In the genomic region with DNA sequence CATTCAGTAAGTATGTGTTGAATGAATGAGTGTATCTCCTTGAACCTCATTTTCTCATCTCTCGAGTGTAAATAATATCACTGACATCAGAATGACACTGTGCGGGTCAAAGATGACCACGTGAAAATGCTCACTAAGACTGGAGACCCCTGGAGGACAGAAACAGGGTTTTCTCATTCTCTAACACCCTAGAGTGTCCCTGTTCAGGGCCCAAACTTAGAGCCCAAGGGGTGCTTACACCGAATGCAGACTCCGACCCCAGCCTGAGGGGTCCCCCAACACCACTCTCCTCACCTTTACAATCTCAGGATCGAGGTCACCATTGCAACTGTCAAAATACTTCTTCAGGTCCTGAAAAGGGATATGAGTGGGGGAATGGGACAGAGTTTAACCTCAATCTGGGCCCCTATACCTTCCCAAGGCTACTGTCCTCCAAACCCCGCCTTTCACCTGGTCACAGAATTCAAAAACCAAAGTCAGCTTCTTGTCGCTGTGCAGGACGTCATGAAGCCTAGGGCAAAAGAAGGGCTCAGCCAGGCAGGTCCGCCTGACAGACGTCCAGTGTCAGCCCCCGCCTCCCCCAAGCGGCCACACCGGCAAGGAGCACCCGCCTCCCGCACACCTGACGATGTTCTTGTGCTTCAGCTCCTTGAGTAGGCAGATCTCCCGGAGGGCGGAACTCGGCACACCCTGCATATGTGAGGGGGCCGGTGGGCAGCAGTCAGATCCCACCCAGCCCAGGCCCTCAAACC, we compare ENCODE assay signal across 1 cellular context.
TF ChIP-seq lines count a peak whose summit lies in the region.

No MANE protein-coding gene starts in this region.

TF ChIP-seq in K562, 482 proteins besides CTCF, POLR2A, EP300 and RAD21 (continued from another document and continues in another):
- TF ChIP-seq ZC3H11A (IDR thresholded peaks at IDR 0.05; ENCODE audit: low read depth, low read length): no peak
- no peak for TF ChIP-seq MECOM (CRISPR knock-in tag; IDR thresholded peaks at IDR 0.05)
- TF ChIP-seq NCOA6 (IDR thresholded peaks at IDR 0.05): no peak
- TF ChIP-seq RBM39 (optimal IDR thresholded peaks at IDR 0.05; ENCODE audit: low read depth, low read length): no peak
- TF ChIP-seq ASH1L (IDR thresholded peaks at IDR 0.05; ENCODE audit: borderline replicate concordance, low read depth, partially characterized antibody): no peak
- no peak for TF ChIP-seq ZNF551 (CRISPR knock-in tag; IDR thresholded peaks at IDR 0.05)
- no peak for TF ChIP-seq SNIP1 (IDR thresholded peaks at IDR 0.05; ENCODE audit: low read depth)
- TF ChIP-seq MAZ (CRISPR knock-in tag; conservative IDR thresholded peaks at IDR 0.05 in 1 of 2, IDR thresholded peaks at IDR 0.05 in 1 of 2): peak in 1 of 2 experiments; percentile 30; a peak in 1 of 4 replicates
- TF ChIP-seq TAF15 (IDR thresholded peaks at IDR 0.05; ENCODE audit: low read depth, low read length): no peak
- no peak for TF ChIP-seq NRF1 (conservative IDR thresholded peaks at IDR 0.05 in 1 of 2, IDR thresholded peaks at IDR 0.05 in 1 of 2)
- TF ChIP-seq ZBED1 (IDR thresholded peaks at IDR 0.05): no peak
- no peak for TF ChIP-seq ZBTB1 (CRISPR knock-in tag; IDR thresholded peaks at IDR 0.05; ENCODE audit: borderline replicate concordance, low read depth)
- TF ChIP-seq HOXB6 (CRISPR knock-in tag; IDR thresholded peaks at IDR 0.05; ENCODE audit: borderline replicate concordance): no peak
- TF ChIP-seq ZNF217 (CRISPR knock-in tag; IDR thresholded peaks at IDR 0.05): no peak
- peak in 1 of 2 experiments; percentile 73; a peak in 1 of 3 replicates for TF ChIP-seq CBX3 (IDR thresholded peaks at IDR 0.05; ENCODE audit: borderline replicate concordance in 1 of 2, low read length in 2 of 2)
- TF ChIP-seq HEY1 (CRISPR knock-in tag; IDR thresholded peaks at IDR 0.05; ENCODE audit: borderline replicate concordance): no peak
- TF ChIP-seq SRSF9 (IDR thresholded peaks at IDR 0.05; ENCODE audit: borderline replicate concordance, low read depth, low read length): no peak
- TF ChIP-seq MTF1 (CRISPR knock-in tag; IDR thresholded peaks at IDR 0.05; ENCODE audit: borderline replicate concordance): no peak
- TF ChIP-seq, protein P1, sequence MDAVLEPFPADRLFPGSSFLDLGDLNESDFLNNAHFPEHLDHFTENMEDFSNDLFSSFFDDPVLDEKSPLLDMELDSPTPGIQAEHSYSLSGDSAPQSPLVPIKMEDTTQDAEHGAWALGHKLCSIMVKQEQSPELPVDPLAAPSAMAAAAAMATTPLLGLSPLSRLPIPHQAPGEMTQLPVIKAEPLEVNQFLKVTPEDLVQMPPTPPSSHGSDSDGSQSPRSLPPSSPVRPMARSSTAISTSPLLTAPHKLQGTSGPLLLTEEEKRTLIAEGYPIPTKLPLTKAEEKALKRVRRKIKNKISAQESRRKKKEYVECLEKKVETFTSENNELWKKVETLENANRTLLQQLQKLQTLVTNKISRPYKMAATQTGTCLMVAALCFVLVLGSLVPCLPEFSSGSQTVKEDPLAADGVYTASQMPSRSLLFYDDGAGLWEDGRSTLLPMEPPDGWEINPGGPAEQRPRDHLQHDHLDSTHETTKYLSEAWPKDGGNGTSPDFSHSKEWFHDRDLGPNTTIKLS (IDR thresholded peaks at IDR 0.05; ENCODE audit: borderline replicate concordance, low read depth): 0 out of 2 replicates have a peak, but pooled peaks have one; percentile 56
- no peak for TF ChIP-seq KAT2B (IDR thresholded peaks at IDR 0.05; ENCODE audit: low read depth, low read length)
- no peak for TF ChIP-seq NCOA4 (IDR thresholded peaks at IDR 0.05; ENCODE audit: partially characterized antibody)
- TF ChIP-seq ZNF347 (CRISPR knock-in tag; IDR thresholded peaks at IDR 0.05; ENCODE audit: low read depth): no peak
- no peak for TF ChIP-seq TOE1 (IDR thresholded peaks at IDR 0.05; ENCODE audit: borderline replicate concordance)
- no peak; the same call in 1 of the 2 replicates for TF ChIP-seq TOE1 (CRISPR knock-in tag; IDR thresholded peaks at IDR 0.05; ENCODE audit: borderline replicate concordance, low read depth)
- TF ChIP-seq POLR2B (IDR thresholded peaks at IDR 0.05; ENCODE audit: low read depth, partially characterized antibody): no peak
- TF ChIP-seq EP400 (IDR thresholded peaks at IDR 0.05): no peak
- TF ChIP-seq, protein P2, sequence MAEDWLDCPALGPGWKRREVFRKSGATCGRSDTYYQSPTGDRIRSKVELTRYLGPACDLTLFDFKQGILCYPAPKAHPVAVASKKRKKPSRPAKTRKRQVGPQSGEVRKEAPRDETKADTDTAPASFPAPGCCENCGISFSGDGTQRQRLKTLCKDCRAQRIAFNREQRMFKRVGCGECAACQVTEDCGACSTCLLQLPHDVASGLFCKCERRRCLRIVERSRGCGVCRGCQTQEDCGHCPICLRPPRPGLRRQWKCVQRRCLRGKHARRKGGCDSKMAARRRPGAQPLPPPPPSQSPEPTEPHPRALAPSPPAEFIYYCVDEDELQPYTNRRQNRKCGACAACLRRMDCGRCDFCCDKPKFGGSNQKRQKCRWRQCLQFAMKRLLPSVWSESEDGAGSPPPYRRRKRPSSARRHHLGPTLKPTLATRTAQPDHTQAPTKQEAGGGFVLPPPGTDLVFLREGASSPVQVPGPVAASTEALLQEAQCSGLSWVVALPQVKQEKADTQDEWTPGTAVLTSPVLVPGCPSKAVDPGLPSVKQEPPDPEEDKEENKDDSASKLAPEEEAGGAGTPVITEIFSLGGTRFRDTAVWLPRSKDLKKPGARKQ (CRISPR knock-in tag; IDR thresholded peaks at IDR 0.05): no peak
- TF ChIP-seq ILF3 (IDR thresholded peaks at IDR 0.05; ENCODE audit: borderline replicate concordance): no peak
- 0 out of 2 replicates have a peak, but pooled peaks have one; percentile 62 for TF ChIP-seq LCOR (CRISPR knock-in tag; IDR thresholded peaks at IDR 0.05)
- no peak for TF ChIP-seq TRIM24 (IDR thresholded peaks at IDR 0.05)
- no peak for TF ChIP-seq GABPB1 (CRISPR knock-in tag; IDR thresholded peaks at IDR 0.05)
- no peak for TF ChIP-seq SMARCC2 (IDR thresholded peaks at IDR 0.05; ENCODE audit: low read depth)
- no peak for TF ChIP-seq SMAD1 (IDR thresholded peaks at IDR 0.05; ENCODE audit: low read depth, low read length, partially characterized antibody)
- peak in 1 of 2 experiments; percentile 71; a peak in 1 of 4 replicates for TF ChIP-seq TEAD1 (CRISPR knock-in tag; IDR thresholded peaks at IDR 0.05)
- peak; percentile 71 for TF ChIP-seq MEIS2 (IDR thresholded peaks at IDR 0.05; ENCODE audit: partially characterized antibody)
- no peak for TF ChIP-seq ESRRB (CRISPR knock-in tag; IDR thresholded peaks at IDR 0.05; ENCODE audit: borderline replicate concordance)
- no peak for TF ChIP-seq NFYB (IDR thresholded peaks at IDR 0.05; ENCODE audit: extremely low read depth, insufficient read length)
- TF ChIP-seq ELF2 (CRISPR knock-in tag; IDR thresholded peaks at IDR 0.05): no peak
- TF ChIP-seq, protein P3, sequence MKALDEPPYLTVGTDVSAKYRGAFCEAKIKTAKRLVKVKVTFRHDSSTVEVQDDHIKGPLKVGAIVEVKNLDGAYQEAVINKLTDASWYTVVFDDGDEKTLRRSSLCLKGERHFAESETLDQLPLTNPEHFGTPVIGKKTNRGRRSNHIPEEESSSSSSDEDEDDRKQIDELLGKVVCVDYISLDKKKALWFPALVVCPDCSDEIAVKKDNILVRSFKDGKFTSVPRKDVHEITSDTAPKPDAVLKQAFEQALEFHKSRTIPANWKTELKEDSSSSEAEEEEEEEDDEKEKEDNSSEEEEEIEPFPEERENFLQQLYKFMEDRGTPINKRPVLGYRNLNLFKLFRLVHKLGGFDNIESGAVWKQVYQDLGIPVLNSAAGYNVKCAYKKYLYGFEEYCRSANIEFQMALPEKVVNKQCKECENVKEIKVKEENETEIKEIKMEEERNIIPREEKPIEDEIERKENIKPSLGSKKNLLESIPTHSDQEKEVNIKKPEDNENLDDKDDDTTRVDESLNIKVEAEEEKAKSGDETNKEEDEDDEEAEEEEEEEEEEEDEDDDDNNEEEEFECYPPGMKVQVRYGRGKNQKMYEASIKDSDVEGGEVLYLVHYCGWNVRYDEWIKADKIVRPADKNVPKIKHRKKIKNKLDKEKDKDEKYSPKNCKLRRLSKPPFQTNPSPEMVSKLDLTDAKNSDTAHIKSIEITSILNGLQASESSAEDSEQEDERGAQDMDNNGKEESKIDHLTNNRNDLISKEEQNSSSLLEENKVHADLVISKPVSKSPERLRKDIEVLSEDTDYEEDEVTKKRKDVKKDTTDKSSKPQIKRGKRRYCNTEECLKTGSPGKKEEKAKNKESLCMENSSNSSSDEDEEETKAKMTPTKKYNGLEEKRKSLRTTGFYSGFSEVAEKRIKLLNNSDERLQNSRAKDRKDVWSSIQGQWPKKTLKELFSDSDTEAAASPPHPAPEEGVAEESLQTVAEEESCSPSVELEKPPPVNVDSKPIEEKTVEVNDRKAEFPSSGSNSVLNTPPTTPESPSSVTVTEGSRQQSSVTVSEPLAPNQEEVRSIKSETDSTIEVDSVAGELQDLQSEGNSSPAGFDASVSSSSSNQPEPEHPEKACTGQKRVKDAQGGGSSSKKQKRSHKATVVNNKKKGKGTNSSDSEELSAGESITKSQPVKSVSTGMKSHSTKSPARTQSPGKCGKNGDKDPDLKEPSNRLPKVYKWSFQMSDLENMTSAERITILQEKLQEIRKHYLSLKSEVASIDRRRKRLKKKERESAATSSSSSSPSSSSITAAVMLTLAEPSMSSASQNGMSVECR (CRISPR knock-in tag; IDR thresholded peaks at IDR 0.05): peak; percentile 62; the same call in 1 of the 2 replicates
- no peak for TF ChIP-seq YBX1 (IDR thresholded peaks at IDR 0.05)
- no peak for TF ChIP-seq ZNF41 (CRISPR knock-in tag; conservative IDR thresholded peaks at IDR 0.05)
- TF ChIP-seq, protein P4, sequence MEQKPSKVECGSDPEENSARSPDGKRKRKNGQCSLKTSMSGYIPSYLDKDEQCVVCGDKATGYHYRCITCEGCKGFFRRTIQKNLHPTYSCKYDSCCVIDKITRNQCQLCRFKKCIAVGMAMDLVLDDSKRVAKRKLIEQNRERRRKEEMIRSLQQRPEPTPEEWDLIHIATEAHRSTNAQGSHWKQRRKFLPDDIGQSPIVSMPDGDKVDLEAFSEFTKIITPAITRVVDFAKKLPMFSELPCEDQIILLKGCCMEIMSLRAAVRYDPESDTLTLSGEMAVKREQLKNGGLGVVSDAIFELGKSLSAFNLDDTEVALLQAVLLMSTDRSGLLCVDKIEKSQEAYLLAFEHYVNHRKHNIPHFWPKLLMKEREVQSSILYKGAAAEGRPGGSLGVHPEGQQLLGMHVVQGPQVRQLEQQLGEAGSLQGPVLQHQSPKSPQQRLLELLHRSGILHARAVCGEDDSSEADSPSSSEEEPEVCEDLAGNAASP (IDR thresholded peaks at IDR 0.05): no peak
- no peak for TF ChIP-seq ZNF134 (CRISPR knock-in tag; conservative IDR thresholded peaks at IDR 0.05)
- TF ChIP-seq, protein P5, sequence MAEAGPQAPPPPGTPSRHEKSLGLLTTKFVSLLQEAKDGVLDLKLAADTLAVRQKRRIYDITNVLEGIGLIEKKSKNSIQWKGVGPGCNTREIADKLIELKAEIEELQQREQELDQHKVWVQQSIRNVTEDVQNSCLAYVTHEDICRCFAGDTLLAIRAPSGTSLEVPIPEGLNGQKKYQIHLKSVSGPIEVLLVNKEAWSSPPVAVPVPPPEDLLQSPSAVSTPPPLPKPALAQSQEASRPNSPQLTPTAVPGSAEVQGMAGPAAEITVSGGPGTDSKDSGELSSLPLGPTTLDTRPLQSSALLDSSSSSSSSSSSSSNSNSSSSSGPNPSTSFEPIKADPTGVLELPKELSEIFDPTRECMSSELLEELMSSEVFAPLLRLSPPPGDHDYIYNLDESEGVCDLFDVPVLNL (CRISPR knock-in tag; IDR thresholded peaks at IDR 0.05; ENCODE audit: low read depth): peak; percentile 53; the same call in 1 of the 2 replicates
- TF ChIP-seq, protein P6, sequence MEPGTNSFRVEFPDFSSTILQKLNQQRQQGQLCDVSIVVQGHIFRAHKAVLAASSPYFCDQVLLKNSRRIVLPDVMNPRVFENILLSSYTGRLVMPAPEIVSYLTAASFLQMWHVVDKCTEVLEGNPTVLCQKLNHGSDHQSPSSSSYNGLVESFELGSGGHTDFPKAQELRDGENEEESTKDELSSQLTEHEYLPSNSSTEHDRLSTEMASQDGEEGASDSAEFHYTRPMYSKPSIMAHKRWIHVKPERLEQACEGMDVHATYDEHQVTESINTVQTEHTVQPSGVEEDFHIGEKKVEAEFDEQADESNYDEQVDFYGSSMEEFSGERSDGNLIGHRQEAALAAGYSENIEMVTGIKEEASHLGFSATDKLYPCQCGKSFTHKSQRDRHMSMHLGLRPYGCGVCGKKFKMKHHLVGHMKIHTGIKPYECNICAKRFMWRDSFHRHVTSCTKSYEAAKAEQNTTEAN (CRISPR knock-in tag; IDR thresholded peaks at IDR 0.05): no peak
- TF ChIP-seq DMBX1 (CRISPR knock-in tag; IDR thresholded peaks at IDR 0.05; ENCODE audit: borderline replicate concordance): no peak
- no peak for TF ChIP-seq MCM2 (IDR thresholded peaks at IDR 0.05; ENCODE audit: low read depth)
- no peak for TF ChIP-seq TARDBP (IDR thresholded peaks at IDR 0.05)
- TF ChIP-seq ZNF212 (CRISPR knock-in tag; IDR thresholded peaks at IDR 0.05): no peak
- TF ChIP-seq RFX5 (IDR thresholded peaks at IDR 0.05; ENCODE audit: low read depth, low read length): no peak
- no peak for TF ChIP-seq HDAC2 (IDR thresholded peaks at IDR 0.05)
- TF ChIP-seq BCL6 (CRISPR knock-in tag; IDR thresholded peaks at IDR 0.05): no peak
- no peak for TF ChIP-seq RHOXF2B (CRISPR knock-in tag; conservative IDR thresholded peaks at IDR 0.05)
- TF ChIP-seq, protein P7, sequence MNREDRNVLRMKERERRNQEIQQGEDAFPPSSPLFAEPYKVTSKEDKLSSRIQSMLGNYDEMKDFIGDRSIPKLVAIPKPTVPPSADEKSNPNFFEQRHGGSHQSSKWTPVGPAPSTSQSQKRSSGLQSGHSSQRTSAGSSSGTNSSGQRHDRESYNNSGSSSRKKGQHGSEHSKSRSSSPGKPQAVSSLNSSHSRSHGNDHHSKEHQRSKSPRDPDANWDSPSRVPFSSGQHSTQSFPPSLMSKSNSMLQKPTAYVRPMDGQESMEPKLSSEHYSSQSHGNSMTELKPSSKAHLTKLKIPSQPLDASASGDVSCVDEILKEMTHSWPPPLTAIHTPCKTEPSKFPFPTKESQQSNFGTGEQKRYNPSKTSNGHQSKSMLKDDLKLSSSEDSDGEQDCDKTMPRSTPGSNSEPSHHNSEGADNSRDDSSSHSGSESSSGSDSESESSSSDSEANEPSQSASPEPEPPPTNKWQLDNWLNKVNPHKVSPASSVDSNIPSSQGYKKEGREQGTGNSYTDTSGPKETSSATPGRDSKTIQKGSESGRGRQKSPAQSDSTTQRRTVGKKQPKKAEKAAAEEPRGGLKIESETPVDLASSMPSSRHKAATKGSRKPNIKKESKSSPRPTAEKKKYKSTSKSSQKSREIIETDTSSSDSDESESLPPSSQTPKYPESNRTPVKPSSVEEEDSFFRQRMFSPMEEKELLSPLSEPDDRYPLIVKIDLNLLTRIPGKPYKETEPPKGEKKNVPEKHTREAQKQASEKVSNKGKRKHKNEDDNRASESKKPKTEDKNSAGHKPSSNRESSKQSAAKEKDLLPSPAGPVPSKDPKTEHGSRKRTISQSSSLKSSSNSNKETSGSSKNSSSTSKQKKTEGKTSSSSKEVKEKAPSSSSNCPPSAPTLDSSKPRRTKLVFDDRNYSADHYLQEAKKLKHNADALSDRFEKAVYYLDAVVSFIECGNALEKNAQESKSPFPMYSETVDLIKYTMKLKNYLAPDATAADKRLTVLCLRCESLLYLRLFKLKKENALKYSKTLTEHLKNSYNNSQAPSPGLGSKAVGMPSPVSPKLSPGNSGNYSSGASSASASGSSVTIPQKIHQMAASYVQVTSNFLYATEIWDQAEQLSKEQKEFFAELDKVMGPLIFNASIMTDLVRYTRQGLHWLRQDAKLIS (CRISPR knock-in tag; IDR thresholded peaks at IDR 0.05): no peak
- no peak for TF ChIP-seq RBM22 (IDR thresholded peaks at IDR 0.05; ENCODE audit: low read depth, low read length, poor library complexity, severe bottlenecking)
